1 cellular context compared by ENCODE assay signal in the genomic region with DNA sequence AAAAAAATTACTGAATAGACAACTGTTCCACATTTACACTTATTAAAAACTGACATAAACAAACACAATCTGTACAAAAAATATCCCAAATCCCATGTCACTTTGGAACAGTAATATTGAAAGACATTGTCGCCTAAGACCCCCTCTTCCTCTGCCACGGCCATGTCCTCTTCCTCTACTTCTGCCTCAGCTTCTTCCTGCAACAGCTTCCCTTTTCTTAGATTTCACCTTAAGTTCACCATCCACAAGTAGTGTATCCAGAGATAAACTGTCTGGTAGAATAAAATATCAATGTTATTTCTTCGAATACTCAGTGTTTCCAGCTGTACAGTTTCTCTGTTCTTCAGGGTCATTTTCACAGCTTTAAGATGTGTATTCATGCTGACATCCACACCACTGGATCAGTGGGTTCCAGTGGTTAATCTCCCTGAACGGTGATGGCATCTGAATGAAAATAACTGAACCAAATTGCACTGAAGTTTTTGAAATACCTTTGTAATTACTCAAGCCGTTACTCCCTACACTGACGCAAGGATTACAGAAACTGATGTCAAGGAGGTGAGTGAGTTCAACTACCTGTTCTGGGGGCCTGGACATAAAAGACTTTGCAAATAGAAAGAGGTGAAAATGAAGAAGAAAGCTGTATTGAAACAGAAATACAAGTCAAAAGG.
TF ChIP-seq lines count a peak whose summit lies in the region.

No MANE protein-coding gene starts in this region.

TF ChIP-seq in WTC11, 78 proteins besides CTCF, POLR2A, EP300 and RAD21 (continued from another document):
- TF ChIP-seq, protein P1, sequence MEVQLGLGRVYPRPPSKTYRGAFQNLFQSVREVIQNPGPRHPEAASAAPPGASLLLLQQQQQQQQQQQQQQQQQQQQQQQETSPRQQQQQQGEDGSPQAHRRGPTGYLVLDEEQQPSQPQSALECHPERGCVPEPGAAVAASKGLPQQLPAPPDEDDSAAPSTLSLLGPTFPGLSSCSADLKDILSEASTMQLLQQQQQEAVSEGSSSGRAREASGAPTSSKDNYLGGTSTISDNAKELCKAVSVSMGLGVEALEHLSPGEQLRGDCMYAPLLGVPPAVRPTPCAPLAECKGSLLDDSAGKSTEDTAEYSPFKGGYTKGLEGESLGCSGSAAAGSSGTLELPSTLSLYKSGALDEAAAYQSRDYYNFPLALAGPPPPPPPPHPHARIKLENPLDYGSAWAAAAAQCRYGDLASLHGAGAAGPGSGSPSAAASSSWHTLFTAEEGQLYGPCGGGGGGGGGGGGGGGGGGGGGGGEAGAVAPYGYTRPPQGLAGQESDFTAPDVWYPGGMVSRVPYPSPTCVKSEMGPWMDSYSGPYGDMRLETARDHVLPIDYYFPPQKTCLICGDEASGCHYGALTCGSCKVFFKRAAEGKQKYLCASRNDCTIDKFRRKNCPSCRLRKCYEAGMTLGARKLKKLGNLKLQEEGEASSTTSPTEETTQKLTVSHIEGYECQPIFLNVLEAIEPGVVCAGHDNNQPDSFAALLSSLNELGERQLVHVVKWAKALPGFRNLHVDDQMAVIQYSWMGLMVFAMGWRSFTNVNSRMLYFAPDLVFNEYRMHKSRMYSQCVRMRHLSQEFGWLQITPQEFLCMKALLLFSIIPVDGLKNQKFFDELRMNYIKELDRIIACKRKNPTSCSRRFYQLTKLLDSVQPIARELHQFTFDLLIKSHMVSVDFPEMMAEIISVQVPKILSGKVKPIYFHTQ (CRISPR knock-in tag; IDR thresholded peaks at IDR 0.05) = no peak
- TF ChIP-seq, protein P2, sequence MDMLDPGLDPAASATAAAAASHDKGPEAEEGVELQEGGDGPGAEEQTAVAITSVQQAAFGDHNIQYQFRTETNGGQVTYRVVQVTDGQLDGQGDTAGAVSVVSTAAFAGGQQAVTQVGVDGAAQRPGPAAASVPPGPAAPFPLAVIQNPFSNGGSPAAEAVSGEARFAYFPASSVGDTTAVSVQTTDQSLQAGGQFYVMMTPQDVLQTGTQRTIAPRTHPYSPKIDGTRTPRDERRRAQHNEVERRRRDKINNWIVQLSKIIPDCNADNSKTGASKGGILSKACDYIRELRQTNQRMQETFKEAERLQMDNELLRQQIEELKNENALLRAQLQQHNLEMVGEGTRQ (CRISPR knock-in tag; IDR thresholded peaks at IDR 0.05) = no peak
- TF ChIP-seq, protein P3, sequence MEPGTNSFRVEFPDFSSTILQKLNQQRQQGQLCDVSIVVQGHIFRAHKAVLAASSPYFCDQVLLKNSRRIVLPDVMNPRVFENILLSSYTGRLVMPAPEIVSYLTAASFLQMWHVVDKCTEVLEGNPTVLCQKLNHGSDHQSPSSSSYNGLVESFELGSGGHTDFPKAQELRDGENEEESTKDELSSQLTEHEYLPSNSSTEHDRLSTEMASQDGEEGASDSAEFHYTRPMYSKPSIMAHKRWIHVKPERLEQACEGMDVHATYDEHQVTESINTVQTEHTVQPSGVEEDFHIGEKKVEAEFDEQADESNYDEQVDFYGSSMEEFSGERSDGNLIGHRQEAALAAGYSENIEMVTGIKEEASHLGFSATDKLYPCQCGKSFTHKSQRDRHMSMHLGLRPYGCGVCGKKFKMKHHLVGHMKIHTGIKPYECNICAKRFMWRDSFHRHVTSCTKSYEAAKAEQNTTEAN (CRISPR knock-in tag; IDR thresholded peaks at IDR 0.05) = no peak
- TF ChIP-seq MXD4 (CRISPR knock-in tag; IDR thresholded peaks at IDR 0.05; ENCODE audit: borderline replicate concordance) = no peak
- no peak for TF ChIP-seq CBFB (CRISPR knock-in tag; IDR thresholded peaks at IDR 0.05; ENCODE audit: low read depth)
- TF ChIP-seq NR1H2 (CRISPR knock-in tag; IDR thresholded peaks at IDR 0.05) = no peak
- no peak for TF ChIP-seq MYBL2 (CRISPR knock-in tag; IDR thresholded peaks at IDR 0.05)
- TF ChIP-seq, protein P4, sequence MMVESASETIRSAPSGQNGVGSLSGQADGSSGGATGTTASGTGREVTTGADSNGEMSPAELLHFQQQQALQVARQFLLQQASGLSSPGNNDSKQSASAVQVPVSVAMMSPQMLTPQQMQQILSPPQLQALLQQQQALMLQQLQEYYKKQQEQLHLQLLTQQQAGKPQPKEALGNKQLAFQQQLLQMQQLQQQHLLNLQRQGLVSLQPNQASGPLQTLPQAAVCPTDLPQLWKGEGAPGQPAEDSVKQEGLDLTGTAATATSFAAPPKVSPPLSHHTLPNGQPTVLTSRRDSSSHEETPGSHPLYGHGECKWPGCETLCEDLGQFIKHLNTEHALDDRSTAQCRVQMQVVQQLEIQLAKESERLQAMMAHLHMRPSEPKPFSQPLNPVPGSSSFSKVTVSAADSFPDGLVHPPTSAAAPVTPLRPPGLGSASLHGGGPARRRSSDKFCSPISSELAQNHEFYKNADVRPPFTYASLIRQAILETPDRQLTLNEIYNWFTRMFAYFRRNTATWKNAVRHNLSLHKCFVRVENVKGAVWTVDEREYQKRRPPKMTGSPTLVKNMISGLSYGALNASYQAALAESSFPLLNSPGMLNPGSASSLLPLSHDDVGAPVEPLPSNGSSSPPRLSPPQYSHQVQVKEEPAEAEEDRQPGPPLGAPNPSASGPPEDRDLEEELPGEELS (CRISPR knock-in tag; IDR thresholded peaks at IDR 0.05) = no peak
